Comparison of ENCODE assay signal across 8 cellular contexts in genomic region chr5:9425710-9426109, GRCh38.
"Had no signal": no experiment of that assay in that cellular context is flagged by ENCODE, and none has a peak within 500 bp of the region (broad histone marks: within the 10 kb centered on the region; RNA-seq: fewer than 3 reads in every experiment).

No MANE protein-coding gene starts in this region.

- FAIRE-seq: H1, H54, K562 had no signal

- ATAC-seq: GM23338, K562 had no signal

- DNase-seq: H9, HCEC 1CT, IMR-90, KG1 had no signal
